In genomic region chr5:55307383-55308253, GRCh38 we compare ENCODE assay signal across 8 cellular contexts. TPM values are rescaled to one million over a fixed set of nuclear protein-coding genes. Genes with fewer than 3 reads are reported as not detected.
DNase-seq lines count a peak whose midpoint lies in the region; ATAC-seq lines count a peak whose summit lies in the region.

TSS of gene DHX29 (minus strand) at chr5:55307694. CDS start at chr5:55307573, 121 bp downstream.
TSS of gene MTREX (plus strand) at chr5:55307989. CDS start at chr5:55308014, 25 bp downstream.

- H3K27me3 Mint-ChIP-seq in activated naive CD4-positive, alpha-beta T cell treated with anti-CD3 and anti-CD28 coated beads, Interleukin-2, amount 10 ng/mL, durations not matched to agents 7 days and 5 days: no peaks in the 10 kb centered on the region

- peaks cover 21% of the 10 kb centered on the region for H3K36me3 Mint-ChIP-seq in activated naive CD4-positive, alpha-beta T cell treated with anti-CD3 and anti-CD28 coated beads, Interleukin-2, amount 10 ng/mL, durations not matched to agents 7 days and 5 days

- peak; percentile 95 for ATAC-seq in HG02588 (IDR thresholded peaks at IDR 0.05; ENCODE audit: unreplicated experiment)

- DNase-seq in NCI-H1048 (lab: John Stamatoyannopoulos, UW) (peak; percentile 80), SK-N-MC (ENCODE audit: low read depth, low spot score) (peak; percentile 79), glomerular endothelial cell (ENCODE audit: extremely low read depth, low read depth, low spot score) (peak; percentile 81), occipital lobe (lab: John Stamatoyannopoulos, UW) (peak; percentile 94)
- DNase-seq in activated naive CD4-positive, alpha-beta T cell treated with anti-CD3 and anti-CD28 coated beads, Interleukin-2, amount 10 ng/mL, durations not matched to agents 7 days and 5 days: peak; percentile 92

- H3K27ac Mint-ChIP-seq in activated naive CD4-positive, alpha-beta T cell treated with anti-CD3 and anti-CD28 coated beads, Interleukin-2, amount 10 ng/mL, durations not matched to agents 7 days and 5 days: no peak within 1 kb of the TSS

- peak within 1 kb of the TSS; percentile 99 for H3K27ac ChIP-seq in SK-N-MC
- peak within 1 kb of the TSS; percentile 79 for H3K27ac ChIP-seq in temporal lobe (ENCODE audit: low read depth, low read length)

- H3K4me3 Mint-ChIP-seq in activated naive CD4-positive, alpha-beta T cell treated with anti-CD3 and anti-CD28 coated beads, Interleukin-2, amount 10 ng/mL, durations not matched to agents 7 days and 5 days: no peak within 1 kb of the TSS

- H3K4me1 Mint-ChIP-seq in activated naive CD4-positive, alpha-beta T cell treated with anti-CD3 and anti-CD28 coated beads, Interleukin-2, amount 10 ng/mL, durations not matched to agents 7 days and 5 days: peaks cover 25% of the 10 kb centered on the region

- H3K9ac ChIP-seq in SK-N-MC (ENCODE audit: insufficient read length): peak within 1 kb of the TSS; percentile 100

- peak within 1 kb of the TSS; percentile 99 for H3K4me3 ChIP-seq in GM08714 (ENCODE audit: low read length)
- peak within 1 kb of the TSS; percentile 97 for H3K4me3 ChIP-seq in SK-N-MC

- H3K9me3 Mint-ChIP-seq in activated naive CD4-positive, alpha-beta T cell treated with anti-CD3 and anti-CD28 coated beads, Interleukin-2, amount 10 ng/mL, durations not matched to agents 7 days and 5 days: no peaks in the 10 kb centered on the region

- H3K9me3 ChIP-seq in SK-N-MC (ENCODE audit: low read depth, low read length): peaks cover 7% of the 10 kb centered on the region

- CTCF ChIA-PET in activated naive CD4-positive, alpha-beta T cell treated with anti-CD3 and anti-CD28 coated beads, Interleukin-2, amount 10 ng/mL, durations not matched to agents 7 days and 5 days (lab: Charles Lee): interaction anchor here (0.6 to 2.1 kb wide), 3 partner anchors 135 to 401 kb away, joined by 3 to 6 read pairs (median 3); no protein-coding TSS in a partner anchor

- peaks cover 50% of the 10 kb centered on the region for H3K36me3 ChIP-seq in SK-N-MC (ENCODE audit: insufficient read depth, low read length)

RNA-seq across cellular contexts. Expression of gene DHX29, which starts in this region (rescaled TPM):
- total RNA-seq in glomerular endothelial cell (18.9 and 23.2 TPM in 2 replicates), occipital lobe (61.8 TPM), temporal lobe (42.3 TPM)

RNA-seq across cellular contexts. Expression of gene MTREX, which starts in this region (rescaled TPM):
- 32.1 and 49.4 TPM in 2 replicates for total RNA-seq in glomerular endothelial cell
- 118 TPM for total RNA-seq in occipital lobe
- total RNA-seq in temporal lobe: 111 TPM

Comparison
In these comparisons a context has a peak if more than half of its experiments do, and no peak if none do; other contexts are left out.
1. Peak in every context shown above with its lines: DNase-seq, ATAC-seq, H3K4me3 ChIP-seq and H3K27ac ChIP-seq.